18 cellular contexts compared by ENCODE assay signal in genomic region chr18:44545359-44545985, GRCh38.
DNase-seq lines count a peak whose midpoint lies in the region; ATAC-seq and TF ChIP-seq lines count a peak whose summit lies in the region.
"Had no signal": no experiment of that assay in that cellular context is flagged by ENCODE, and none has a peak within 500 bp of the region (broad histone marks: within the 10 kb centered on the region; RNA-seq: fewer than 3 reads in every experiment).

No MANE protein-coding gene starts in this region.

- no peaks in the 10 kb centered on the region for H3K36me3 ChIP-seq in DND-41 (ENCODE audit: insufficient read depth, low read length)
- H3K36me3 ChIP-seq: BLaER1 treated with 17β-estradiol and CSF1 and Interleukin-3, amounts not matched to agents 10 nM and 100 nM; HAP-1 had no signal

- H3K9ac ChIP-seq in DND-41 (ENCODE audit: low read depth, low read length) = no peak overlapping the region
- H3K9ac ChIP-seq: BLaER1 treated with 17β-estradiol and CSF1 and Interleukin-3, amounts not matched to agents 10 nM and 100 nM; GM23248 had no signal

- no peak for DNase-seq in activated CD8-positive, alpha-beta memory T cell treated with anti-CD3 and anti-CD28 coated beads, Interleukin-2, amount 10 ng/mL, durations not matched to agents 7 days and 5 days
- no peak for DNase-seq in activated CD8-positive, alpha-beta memory T cell treated with anti-CD3 and anti-CD28 coated beads, Interleukin-2, amount 50 U/mL, for 48 hours
- no peak for DNase-seq in DND-41
- DNase-seq in activated CD8-positive, alpha-beta T cell treated with anti-CD3 and anti-CD28 coated beads for 36 hours = peak; percentile 4
- DNase-seq in myocyte (ENCODE audit: low read depth) = peak; percentile 18
- no peak for DNase-seq in chondrocyte (ENCODE audit: low spot score)
- no peak for DNase-seq in NCI-H524 treated with DMSO at 0.1 percent for 48 hours (lab: John Stamatoyannopoulos, UW)
- DNase-seq: Calu3; CD8-positive, alpha-beta T cell; DMS79 treated with DMSO at 0.1 percent for 48 hours; EL; GM23248 had no signal

- ATAC-seq in activated CD8-positive, alpha-beta memory T cell treated with anti-CD3 and anti-CD28 coated beads, Interleukin-2, amount 10 ng/mL, durations not matched to agents 7 days and 5 days = peak; percentile 45
- 0 out of 3 replicates have a peak, but pooled peaks have one; percentile 21 for ATAC-seq in DND-41 (ENCODE audit: insufficient read depth, low read depth)
- ATAC-seq in activated CD8-positive, alpha-beta T cell treated with anti-CD3 and anti-CD28 coated beads for 36 hours = peak; percentile 39
- no peak for ATAC-seq in HG03439 (IDR thresholded peaks at IDR 0.05; ENCODE audit: unreplicated experiment)
- ATAC-seq: CD8-positive, alpha-beta T cell; GM12878 had no signal

- H3K4me3 ChIP-seq in DND-41 (ENCODE audit: low read depth in 1 of 2, low read length in 2 of 2) = no peak overlapping the region
- H3K4me3 ChIP-seq: BLaER1 treated with 17β-estradiol and CSF1 and Interleukin-3, amounts not matched to agents 10 nM and 100 nM; GM12878; GM23248; HAP-1 had no signal

- H3K4me1 Mint-ChIP-seq in activated CD8-positive, alpha-beta memory T cell treated with anti-CD3 and anti-CD28 coated beads, Interleukin-2, amount 10 ng/mL, durations not matched to agents 7 days and 5 days = peaks cover 4% of the 10 kb centered on the region
- peaks cover 16% of the 10 kb centered on the region for H3K4me1 Mint-ChIP-seq in activated CD8-positive, alpha-beta T cell treated with anti-CD3 and anti-CD28 coated beads for 36 hours (ENCODE audit: low read depth)
- peaks cover 34% of the 10 kb centered on the region for H3K4me1 Mint-ChIP-seq in chondrocyte (ENCODE audit: low read depth)

- H4K20me1 ChIP-seq in DND-41 (ENCODE audit: insufficient read depth, low read length) = no peaks in the 10 kb centered on the region
- H4K20me1 ChIP-seq: BLaER1 treated with 17β-estradiol and CSF1 and Interleukin-3, amounts not matched to agents 10 nM and 100 nM had no signal

- no peaks in the 10 kb centered on the region for H3K36me3 Mint-ChIP-seq in activated CD8-positive, alpha-beta memory T cell treated with anti-CD3 and anti-CD28 coated beads, Interleukin-2, amount 10 ng/mL, durations not matched to agents 7 days and 5 days
- no peaks in the 10 kb centered on the region for H3K36me3 Mint-ChIP-seq in activated CD8-positive, alpha-beta T cell treated with anti-CD3 and anti-CD28 coated beads for 36 hours (ENCODE audit: low read depth)
- H3K36me3 Mint-ChIP-seq in chondrocyte (ENCODE audit: low read depth) = no peaks in the 10 kb centered on the region
- H3K36me3 Mint-ChIP-seq: CD8-positive, alpha-beta T cell had no signal

- POLR2A ChIA-PET in activated CD8-positive, alpha-beta T cell treated with anti-CD3 and anti-CD28 coated beads for 36 hours (lab: Charles Lee) = no interaction called here

- peaks cover 10% of the 10 kb centered on the region for H3K4me1 ChIP-seq in DND-41 (ENCODE audit: insufficient read depth, low read length)
- H3K4me1 ChIP-seq: HAP-1 had no signal

- H3K27me3 ChIP-seq in DND-41 (ENCODE audit: insufficient read depth, low read length, poor library complexity) = no peaks in the 10 kb centered on the region
- H3K27me3 ChIP-seq: BLaER1 treated with 17β-estradiol and CSF1 and Interleukin-3, amounts not matched to agents 10 nM and 100 nM had no signal

- H3K9me3 ChIP-seq in DND-41 (ENCODE audit: insufficient read depth, low read length, severe bottlenecking) = no peaks in the 10 kb centered on the region
- H3K9me3 ChIP-seq: BLaER1 treated with 17β-estradiol and CSF1 and Interleukin-3, amounts not matched to agents 10 nM and 100 nM; HAP-1 had no signal

- CTCF ChIA-PET in activated CD8-positive, alpha-beta memory T cell treated with anti-CD3 and anti-CD28 coated beads, Interleukin-2, amount 10 ng/mL, durations not matched to agents 7 days and 5 days (lab: Charles Lee) = no interaction called here
- CTCF ChIA-PET in activated CD8-positive, alpha-beta T cell treated with anti-CD3 and anti-CD28 coated beads for 36 hours (lab: Charles Lee) = no interaction called here

- no peak overlapping the region for H3K27ac Mint-ChIP-seq in activated CD8-positive, alpha-beta memory T cell treated with anti-CD3 and anti-CD28 coated beads, Interleukin-2, amount 10 ng/mL, durations not matched to agents 7 days and 5 days
- H3K27ac Mint-ChIP-seq in activated CD8-positive, alpha-beta T cell treated with anti-CD3 and anti-CD28 coated beads for 36 hours = no peak overlapping the region
- no peak overlapping the region for H3K27ac Mint-ChIP-seq in chondrocyte (ENCODE audit: unreplicated experiment)
- H3K27ac Mint-ChIP-seq: B cell; CD8-positive, alpha-beta T cell had no signal

- no peaks in the 10 kb centered on the region for H3K9me3 Mint-ChIP-seq in activated CD8-positive, alpha-beta memory T cell treated with anti-CD3 and anti-CD28 coated beads, Interleukin-2, amount 10 ng/mL, durations not matched to agents 7 days and 5 days (ENCODE audit: low read depth)
- no peaks in the 10 kb centered on the region for H3K9me3 Mint-ChIP-seq in activated CD8-positive, alpha-beta T cell treated with anti-CD3 and anti-CD28 coated beads for 36 hours
- H3K9me3 Mint-ChIP-seq in chondrocyte (ENCODE audit: low read depth) = no peaks in the 10 kb centered on the region
- H3K9me3 Mint-ChIP-seq: CD8-positive, alpha-beta T cell had no signal

- no peak overlapping the region for H3K4me3 Mint-ChIP-seq in activated CD8-positive, alpha-beta memory T cell treated with anti-CD3 and anti-CD28 coated beads, Interleukin-2, amount 10 ng/mL, durations not matched to agents 7 days and 5 days
- H3K4me3 Mint-ChIP-seq in activated CD8-positive, alpha-beta T cell treated with anti-CD3 and anti-CD28 coated beads for 36 hours = no peak overlapping the region
- H3K4me3 Mint-ChIP-seq in chondrocyte (ENCODE audit: unreplicated experiment) = no peak overlapping the region
- H3K4me3 Mint-ChIP-seq: B cell; CD8-positive, alpha-beta T cell had no signal

- H3K4me2 ChIP-seq in DND-41 (ENCODE audit: insufficient read depth, low read length) = no peak overlapping the region
- H3K4me2 ChIP-seq: BLaER1 treated with 17β-estradiol and CSF1 and Interleukin-3, amounts not matched to agents 10 nM and 100 nM had no signal

- H2AFZ ChIP-seq in DND-41 (ENCODE audit: low read depth, low read length) = no peak overlapping the region; the same call in 1 of the 2 replicates
- H2AFZ ChIP-seq: GM23248 had no signal

- TF ChIP-seq CTCF in DND-41 (IDR thresholded peaks at IDR 0.05; ENCODE audit: borderline replicate concordance, extremely low read depth, low read length, poor library complexity, severe bottlenecking) = no peak
- TF ChIP-seq CTCF in activated CD8-positive, alpha-beta T cell treated with anti-CD3 and anti-CD28 coated beads for 36 hours (IDR thresholded peaks at IDR 0.05) = no peak
- no peak for TF ChIP-seq CTCF in chondrocyte (IDR thresholded peaks at IDR 0.05)

- H3K79me2 ChIP-seq in DND-41 (ENCODE audit: insufficient read depth, low read length) = no peaks in the 10 kb centered on the region

- H3K27me3 Mint-ChIP-seq in activated CD8-positive, alpha-beta memory T cell treated with anti-CD3 and anti-CD28 coated beads, Interleukin-2, amount 10 ng/mL, durations not matched to agents 7 days and 5 days = peaks cover 4% of the 10 kb centered on the region
- no peaks in the 10 kb centered on the region for H3K27me3 Mint-ChIP-seq in activated CD8-positive, alpha-beta T cell treated with anti-CD3 and anti-CD28 coated beads for 36 hours
- no peaks in the 10 kb centered on the region for H3K27me3 Mint-ChIP-seq in chondrocyte (ENCODE audit: low read depth)
- H3K27me3 Mint-ChIP-seq: B cell had no signal

- no peak overlapping the region for H3K27ac ChIP-seq in DND-41 (ENCODE audit: low read length)
- H3K27ac ChIP-seq: GM23248, HL-60 had no signal

- intact Hi-C loops in activated CD8-positive, alpha-beta T cell treated with anti-CD3 and anti-CD28 coated beads for 36 hours (cut with micrococcal nuclease) = no loop called here

Comparison
In these comparisons a context has a peak if more than half of its experiments do, and no peak if none do; other contexts are left out.
1. DNase-seq: peak in activated CD8-positive, alpha-beta T cell treated with anti-CD3 and anti-CD28 coated beads for 36 hours (single experiment) and myocyte (single experiment); none in activated CD8-positive, alpha-beta memory T cell treated with anti-CD3 and anti-CD28 coated beads, Interleukin-2, amount 10 ng/mL, durations not matched to agents 7 days and 5 days (single experiment), activated CD8-positive, alpha-beta memory T cell treated with anti-CD3 and anti-CD28 coated beads, Interleukin-2, amount 50 U/mL, for 48 hours (single experiment), DND-41 (single experiment), chondrocyte (single experiment) and NCI-H524 treated with DMSO at 0.1 percent for 48 hours (single experiment).